25 cellular contexts compared by ENCODE assay signal in genomic region chr5:94761786-94762185, GRCh38.
"Had no signal": no experiment of that assay in that cellular context is flagged by ENCODE, and none has a peak within 500 bp of the region (broad histone marks: within the 10 kb centered on the region; RNA-seq: fewer than 3 reads in every experiment).

No MANE protein-coding gene starts in this region.

- H3K9me3 ChIP-seq: left lung, lower lobe of right lung, ovary, right atrium auricular region, right lobe of liver, testis, tibial artery, upper lobe of right lung had no signal

- DNase-seq: hypothalamus; immature natural killer cell; kidney; left colon; left lung; lower lobe of right lung; mammary epithelial cell; mesendoderm; naive thymus-derived CD4-positive, alpha-beta T cell; ovary; right lobe of liver; stimulated activated CD4-positive, alpha-beta T cell treated with anti-CD3 and anti-CD28 coated beads, Interleukin-1b, Interleukin-23, amount 100 ng/mL, for 48 hours; stimulated activated CD4-positive, alpha-beta T cell treated with anti-CD3 and anti-CD28 coated beads, Interleukin-2, amount 100 ng/mL, for 48 hours; stimulated activated CD4-positive, alpha-beta T cell treated with anti-CD3 and anti-CD28 coated beads, Interleukin-4, amount 100 ng/mL, for 4 hours; stimulated activated CD8-positive, alpha-beta memory T cell treated with anti-CD3 and anti-CD28 coated beads, Interleukin-4, amount 100 ng/mL, for 48 hours; stimulated activated naive CD8-positive, alpha-beta T cell treated with anti-CD3 and anti-CD28 coated beads, Interleukin-15, Interleukin-2, amounts not matched to agents 100 U/mL and 50 U/mL, for 24 hours; stomach; testis; tibial artery; trophoblast cell; upper lobe of right lung had no signal

- H3K4me3 ChIP-seq: left lung, lower lobe of right lung, ovary, right atrium auricular region, right lobe of liver, smooth muscle cell, stomach, testis, tibial artery, upper lobe of right lung had no signal

- H3K4me1 ChIP-seq: left lung, lower lobe of right lung, right atrium auricular region, right lobe of liver, stomach, testis, tibial artery, upper lobe of right lung had no signal

- ATAC-seq: left colon; left lung; lower lobe of right lung; naive thymus-derived CD4-positive, alpha-beta T cell; natural killer cell treated with Interleukin-12 subunit alpha and Interleukin-12 subunit beta and Interleukin-15 and Interleukin-18, amount 100 ng/mL, for 72 hours; right lobe of liver; stimulated activated memory B cell treated with anti-CD40 and anti-IgM and Interleukin-4, amounts not matched to agents 10 μg/mL and 1 μg/mL and 100 μg/mL, for 72 hours; stimulated activated naive CD8-positive, alpha-beta T cell treated with anti-CD3 and anti-CD28 coated beads, Interleukin-15, Interleukin-2, amounts not matched to agents 100 U/mL and 50 U/mL, for 24 hours; upper lobe of right lung had no signal

- H3K27me3 ChIP-seq: left lung, ovary, right atrium auricular region, right lobe of liver, stomach, testis, tibial artery, upper lobe of right lung had no signal

- H3K36me3 ChIP-seq: left lung, lower lobe of right lung, ovary, right atrium auricular region, right lobe of liver, stomach, tibial artery, upper lobe of right lung had no signal

- H3K27ac ChIP-seq: left lung, lower lobe of right lung, ovary, right atrium auricular region, right lobe of liver, stomach, testis, tibial artery, upper lobe of right lung had no signal
